Comparison of ENCODE assay signal across 20 cellular contexts in genomic region chr12:52145228-52145940, GRCh38. TPM values are rescaled to one million over a fixed set of nuclear protein-coding genes. Genes with fewer than 3 reads are reported as not detected.
DNase-seq lines count a peak whose midpoint lies in the region; ATAC-seq and FAIRE-seq lines count a peak whose summit lies in the region.
"Had no signal": no experiment of that assay in that cellular context is flagged by ENCODE, and none has a peak within 500 bp of the region (broad histone marks: within the 10 kb centered on the region; RNA-seq: fewer than 3 reads in every experiment).

No MANE protein-coding gene starts in this region.

- H3K4me3 Mint-ChIP-seq in activated CD4-positive, alpha-beta T cell treated with anti-CD3 and anti-CD28 coated beads, Interleukin-2, amount 10 ng/mL, durations not matched to agents 7 days and 5 days: no peak overlapping the region
- H3K4me3 Mint-ChIP-seq: CD4-positive, alpha-beta memory T cell had no signal

- H3K9me3 Mint-ChIP-seq in activated CD4-positive, alpha-beta T cell treated with anti-CD3 and anti-CD28 coated beads, Interleukin-2, amount 10 ng/mL, durations not matched to agents 7 days and 5 days: no peaks in the 10 kb centered on the region

- no peaks in the 10 kb centered on the region for H3K36me3 ChIP-seq in mucosa of stomach (ENCODE audit: control insufficient read depth, insufficient read depth, low read length)
- H3K36me3 ChIP-seq: MG63 had no signal

- no peak for DNase-seq in activated CD4-positive, alpha-beta T cell treated with anti-CD3 and anti-CD28 coated beads, Interleukin-2, amount 10 ng/mL, durations not matched to agents 7 days and 5 days
- no peak for DNase-seq in activated CD4-positive, alpha-beta T cell treated with anti-CD3 and anti-CD28 coated beads, Interleukin-2, amount 50 U/mL, for 48 hours
- peak; percentile 63 for DNase-seq in ecto neural progenitor cell (ENCODE audit: low spot score)
- DNase-seq in urothelium cell line (ENCODE audit: low spot score): no peak
- DNase-seq in cortex of kidney (lab: John Stamatoyannopoulos, UW): no peak
- DNase-seq: activated CD4-positive, alpha-beta T cell treated with anti-CD3 and anti-CD28 coated beads, Interleukin-2, amount 50 U/mL, for 4 hours; anterior cingulate cortex; CD4-positive, alpha-beta memory T cell; dorsolateral prefrontal cortex; MG63; NCI-H1930; NCI-H69; RPMI8226; stimulated activated CD8-positive, alpha-beta memory T cell treated with anti-CD3 and anti-CD28 coated beads, Interleukin-4, amount 100 ng/mL, for 48 hours had no signal

- CTCF ChIA-PET in activated CD4-positive, alpha-beta T cell treated with anti-CD3 and anti-CD28 coated beads, Interleukin-2, amount 10 ng/mL, durations not matched to agents 7 days and 5 days (lab: Charles Lee): interaction anchor here (1.5 kb wide), 1 partner anchor 120 kb away, joined by 6 read pairs; no protein-coding TSS in a partner anchor

- POLR2A ChIA-PET in activated CD4-positive, alpha-beta T cell treated with anti-CD3 and anti-CD28 coated beads, Interleukin-2, amount 10 ng/mL, durations not matched to agents 7 days and 5 days (lab: Charles Lee): no interaction called here

- peak overlapping the region; percentile 0 for H3K27ac Mint-ChIP-seq in activated CD4-positive, alpha-beta T cell treated with anti-CD3 and anti-CD28 coated beads, Interleukin-2, amount 10 ng/mL, durations not matched to agents 7 days and 5 days

- no peaks in the 10 kb centered on the region for H3K36me3 Mint-ChIP-seq in activated CD4-positive, alpha-beta T cell treated with anti-CD3 and anti-CD28 coated beads, Interleukin-2, amount 10 ng/mL, durations not matched to agents 7 days and 5 days (ENCODE audit: low read depth)
- H3K36me3 Mint-ChIP-seq: CD4-positive, alpha-beta memory T cell had no signal

- H3K9me3 ChIP-seq in mucosa of stomach (ENCODE audit: control insufficient read depth, low read length): no peaks in the 10 kb centered on the region
- H3K9me3 ChIP-seq: MG63 had no signal

- no peaks in the 10 kb centered on the region for H3K27me3 Mint-ChIP-seq in activated CD4-positive, alpha-beta T cell treated with anti-CD3 and anti-CD28 coated beads, Interleukin-2, amount 10 ng/mL, durations not matched to agents 7 days and 5 days

- peaks cover 74% of the 10 kb centered on the region for H3K4me1 ChIP-seq in mucosa of stomach (ENCODE audit: control insufficient read depth, insufficient read depth, low read length)

- H3K9ac ChIP-seq in mucosa of stomach (ENCODE audit: low read length): peak overlapping the region; percentile 97

- H3K4me1 Mint-ChIP-seq in activated CD4-positive, alpha-beta T cell treated with anti-CD3 and anti-CD28 coated beads, Interleukin-2, amount 10 ng/mL, durations not matched to agents 7 days and 5 days: no peaks in the 10 kb centered on the region
- H3K4me1 Mint-ChIP-seq: CD4-positive, alpha-beta memory T cell had no signal

- ATAC-seq in HG02623 (IDR thresholded peaks at IDR 0.05; ENCODE audit: unreplicated experiment) (no peak), HG03097 (IDR thresholded peaks at IDR 0.05; ENCODE audit: low FRiP score, unreplicated experiment) (no peak)

- peak overlapping the region; percentile 62 for H3K4me3 ChIP-seq in mucosa of stomach (ENCODE audit: low read length)
- H3K4me3 ChIP-seq: dorsolateral prefrontal cortex, MG63 had no signal

- no peaks in the 10 kb centered on the region for H3K27me3 ChIP-seq in mucosa of stomach (ENCODE audit: control insufficient read depth, insufficient read depth, low read length)
- H3K27me3 ChIP-seq: MG63 had no signal

- FAIRE-seq in urothelium cell line (lab: Jason Lieb, UNC): peak; percentile 67
- FAIRE-seq: A204.1, frontal cortex, G401.6 had no signal

RNA-seq across cellular contexts. Expression of gene KRT80, which starts 46.4 kb away (rescaled TPM):
- total RNA-seq in activated CD4-positive, alpha-beta T cell treated with anti-CD3 and anti-CD28 coated beads, Interleukin-2, amount 10 ng/mL, durations not matched to agents 7 days and 5 days: not detected
- total RNA-seq: CD4-positive, alpha-beta memory T cell; frontal cortex had no signal
